8 cellular contexts compared by ENCODE assay signal in the genomic region with DNA sequence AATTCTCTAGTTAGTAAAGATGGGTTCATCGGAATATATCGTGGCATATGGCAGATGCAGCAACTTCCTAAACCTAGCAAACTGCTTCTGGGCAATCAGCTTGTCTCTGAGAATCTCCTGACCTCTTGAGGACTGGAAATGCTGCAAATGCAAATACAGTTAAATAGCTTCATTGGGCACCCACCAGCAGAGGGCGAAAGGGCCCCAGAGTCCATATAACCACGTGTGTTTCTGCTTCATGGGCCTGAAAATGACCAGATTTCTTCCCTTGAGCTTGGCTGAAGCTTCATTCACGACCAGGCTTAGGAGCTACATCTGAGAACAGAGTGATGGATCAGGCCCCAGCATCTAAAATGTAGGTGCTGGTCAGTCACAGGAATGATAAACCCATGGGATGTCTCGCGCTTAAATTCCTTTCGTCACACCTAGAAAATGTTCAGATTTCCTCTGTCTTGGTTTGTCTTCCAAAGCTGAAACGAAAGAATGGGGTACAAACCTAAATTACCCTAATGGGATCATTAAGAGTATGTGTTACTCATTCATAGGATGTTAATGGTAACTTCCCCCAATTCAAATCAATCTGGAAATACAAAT.
DNase-seq lines count a peak whose midpoint lies in the region; ATAC-seq and TF ChIP-seq lines count a peak whose summit lies in the region.

No MANE protein-coding gene starts in this region.

- DNase-seq in CMK (ENCODE audit: low read depth) (peak; percentile 5), HCT116 (ENCODE audit: low read depth, low spot score) (peak; percentile 66), PC-9 (peak in 1 of 2 experiments; percentile 35), mammary epithelial cell (peak; percentile 14), memory B cell (ENCODE audit: low spot score in 2 of 2) (peak; percentile 14 to 22), NCI-H2227 treated with DMSO at 0.1 percent for 48 hours (lab: John Stamatoyannopoulos, UW) (no peak), endothelial cell (ENCODE audit: low spot score) (no peak)

- H3K4me3 Mint-ChIP-seq in memory B cell (no peak overlapping the region), endothelial cell (ENCODE audit: unreplicated experiment) (no peak overlapping the region)

- H2AFZ ChIP-seq in HCT116 (ENCODE audit: low read depth, low read length, poor library complexity, severe bottlenecking), result peak overlapping the region; percentile 79
- no peak overlapping the region for H2AFZ ChIP-seq in PC-9
- no peak overlapping the region for H2AFZ ChIP-seq in mammary epithelial cell (ENCODE audit: low read depth, low read length)

- H4K20me1 ChIP-seq in HCT116 (ENCODE audit: insufficient read depth), result no peaks in the 10 kb centered on the region
- H4K20me1 ChIP-seq in PC-9 (ENCODE audit: insufficient read depth), result no peaks in the 10 kb centered on the region
- H4K20me1 ChIP-seq in mammary epithelial cell (ENCODE audit: insufficient read depth, low read length), result no peaks in the 10 kb centered on the region

- intact Hi-C loops in HCT116 (cut with micrococcal nuclease), result loop anchor here (1.0 to 5.0 kb wide), 5 partner anchors 90 to 597 kb away; no protein-coding TSS in a partner anchor
- intact Hi-C loops in PC-9 (cut with micrococcal nuclease; ENCODE audit: unreplicated experiment), result loop anchor here (5.0 to 10.0 kb wide), 2 partner anchors 510 to 598 kb away; no protein-coding TSS in a partner anchor
- intact Hi-C loops in mammary epithelial cell (cut with micrococcal nuclease), result loop anchor here (1.0 to 5.0 kb wide), 3 partner anchors 88 to 597 kb away; no protein-coding TSS in a partner anchor

- no peaks in the 10 kb centered on the region for H3K9me3 ChIP-seq in HCT116 (ENCODE audit: control insufficient read depth in 1 of 2, insufficient read depth in 1 of 2, low read depth in 1 of 2, low read length in 2 of 2)
- H3K9me3 ChIP-seq in PC-9 (ENCODE audit: insufficient read depth, low read depth), result no peaks in the 10 kb centered on the region
- no peaks in the 10 kb centered on the region for H3K9me3 ChIP-seq in mammary epithelial cell (replicated peaks; ENCODE audit: insufficient read depth, low read length)

- no peaks in the 10 kb centered on the region for H3K36me3 ChIP-seq in HCT116 (ENCODE audit: control insufficient read depth in 1 of 2, insufficient read depth in 2 of 2, low read length in 2 of 2)
- no peaks in the 10 kb centered on the region for H3K36me3 ChIP-seq in PC-9 (ENCODE audit: low read depth)
- no peaks in the 10 kb centered on the region for H3K36me3 ChIP-seq in mammary epithelial cell (ENCODE audit: insufficient read depth, low read length)

- ATAC-seq in HCT116, result peak; percentile 91
- ATAC-seq in memory B cell (ENCODE audit: low read depth), result peak; percentile 68
- no peak for ATAC-seq in GM21367 (IDR thresholded peaks at IDR 0.05; ENCODE audit: unreplicated experiment)

- H3K27me3 ChIP-seq in HCT116 (ENCODE audit: insufficient read depth, low read length) (peaks cover 34% of the 10 kb centered on the region), PC-9 (ENCODE audit: insufficient read depth, low read depth) (no peaks in the 10 kb centered on the region), mammary epithelial cell (ENCODE audit: insufficient read depth, low read length) (no peaks in the 10 kb centered on the region)

- CTCF ChIA-PET in HCT116 (lab: Charles Lee) (interaction anchor here (0.7 to 3.7 kb wide), 25 partner anchors 9 to 1581 kb away, joined by 3 to 39 read pairs (median 4); no protein-coding TSS in a partner anchor), PC-9 (lab: Charles Lee) (no interaction called here), mammary epithelial cell (lab: Charles Lee; ENCODE audit: low non-redundant PET) (interaction anchor here (0.6 to 0.7 kb wide), 2 partner anchors 605 to 700 kb away, joined by 3 read pairs; no protein-coding TSS in a partner anchor)

- H3K27ac ChIP-seq in HCT116 (ENCODE audit: low read depth, low read length) (no peak overlapping the region), PC-9 (no peak overlapping the region), mammary epithelial cell (ENCODE audit: insufficient read depth, low read depth, low read length) (no peak overlapping the region)

- dilution Hi-C loops in mammary epithelial cell (cut with HindIII; ENCODE audit: low sequenced_read_pairs), result loop anchor here (10.0 kb wide), 1 partner anchor 590 kb away; no protein-coding TSS in a partner anchor

- H3K36me3 Mint-ChIP-seq in memory B cell (no peaks in the 10 kb centered on the region), endothelial cell (ENCODE audit: low read depth, unreplicated experiment) (peaks cover 15% of the 10 kb centered on the region)

- no peaks in the 10 kb centered on the region for H3K27me3 Mint-ChIP-seq in memory B cell
- H3K27me3 Mint-ChIP-seq in endothelial cell (ENCODE audit: unreplicated experiment), result peaks cover 3% of the 10 kb centered on the region

- H3K9me3 Mint-ChIP-seq in memory B cell, result no peaks in the 10 kb centered on the region
- peaks cover 41% of the 10 kb centered on the region for H3K9me3 Mint-ChIP-seq in endothelial cell (ENCODE audit: unreplicated experiment)

- H3K9ac ChIP-seq in HCT116 (ENCODE audit: low read length) (no peak overlapping the region), mammary epithelial cell (ENCODE audit: insufficient read depth, low read length) (no peak overlapping the region)

- RAD21 ChIA-PET in HCT116 (lab: Charles Lee; ENCODE audit: low non-redundant PET in 1 of 2, low total read pairs in 2 of 2, uncharacterized antibody in 2 of 2, unreplicated experiment in 2 of 2), result interaction anchor here (0.6 to 0.9 kb wide), 4 partner anchors 12 to 597 kb away, joined by 3 to 6 read pairs (median 4); no protein-coding TSS in a partner anchor

- 56% methylated on average over 9 of the region's 9 CpGs for WGBS in mammary epithelial cell (ENCODE audit: low coverage, missing lambda C conversion rate)

- no peak for TF ChIP-seq POLR2A in HCT116 (IDR thresholded peaks at IDR 0.05; ENCODE audit: borderline replicate concordance, extremely low read depth, insufficient read depth, insufficient read length)

- H3K9me2 ChIP-seq in HCT116 (ENCODE audit: insufficient read depth) (no peaks in the 10 kb centered on the region), PC-9 (ENCODE audit: insufficient read depth) (no peaks in the 10 kb centered on the region)

- TF ChIP-seq CTCF in HCT116 (IDR thresholded peaks at IDR 0.05 in 2 of 3, conservative IDR thresholded peaks at IDR 0.05 in 1 of 3; ENCODE audit: borderline replicate concordance in 1 of 3, insufficient read depth in 1 of 3, low read depth in 2 of 3, low read length in 2 of 3) (peak; percentile 77 to 87 (median 79)), PC-9 (conservative IDR thresholded peaks at IDR 0.05) (peak; percentile 70), mammary epithelial cell (conservative IDR thresholded peaks at IDR 0.05 in 1 of 2, IDR thresholded peaks at IDR 0.05 in 1 of 2; ENCODE audit: extremely low read depth in 1 of 2, insufficient read depth in 1 of 2, low read depth in 1 of 2, low read length in 2 of 2) (peak; percentile 39 to 48), endothelial cell (IDR thresholded peaks at IDR 0.05; ENCODE audit: unreplicated experiment) (no peak)

- H3K4me3 ChIP-seq in HCT116 (replicated peaks in 1 of 2; ENCODE audit: low read depth in 1 of 2, low read length in 2 of 2) (no peak overlapping the region), PC-9 (no peak overlapping the region), mammary epithelial cell (replicated peaks in 1 of 3; ENCODE audit: insufficient read depth in 1 of 3, low read depth in 2 of 3, low read length in 3 of 3) (no peak overlapping the region)

- H3K4me1 ChIP-seq in HCT116 (ENCODE audit: control insufficient read depth in 1 of 2, insufficient read depth in 2 of 2, low read length in 2 of 2) (no peaks in the 10 kb centered on the region), PC-9 (replicated peaks; ENCODE audit: insufficient read depth) (no peaks in the 10 kb centered on the region), mammary epithelial cell (ENCODE audit: insufficient read depth, low read length) (no peaks in the 10 kb centered on the region)

- in situ Hi-C loops in mammary epithelial cell (cut with MboI; ENCODE audit: low sequenced_read_pairs in 2 of 2), result no loop called here

- H3K79me2 ChIP-seq in HCT116 (ENCODE audit: insufficient read depth, low read length), result no peaks in the 10 kb centered on the region
- no peaks in the 10 kb centered on the region for H3K79me2 ChIP-seq in PC-9 (ENCODE audit: low read depth)
- no peaks in the 10 kb centered on the region for H3K79me2 ChIP-seq in mammary epithelial cell (ENCODE audit: insufficient read depth, low read length)

- H3F3A ChIP-seq in PC-9 (ENCODE audit: insufficient read depth, low read depth), result no peaks in the 10 kb centered on the region

- POLR2A ChIA-PET in HCT116 (lab: Charles Lee), result interaction anchor here (1.1 kb wide), 1 partner anchor 12 kb away, joined by 4 read pairs; no protein-coding TSS in a partner anchor
- POLR2A ChIA-PET in PC-9 (lab: Charles Lee; ENCODE audit: unreplicated experiment), result no interaction called here

- BruUV-seq in HCT116 (replicated peaks; lab: Mats Ljungman, UMichigan) (no TSS peak), PC-9 (replicated peaks; lab: Mats Ljungman, UMichigan) (no TSS peak), mammary epithelial cell (replicated peaks; lab: Mats Ljungman, UMichigan) (no TSS peak)

- H3K27ac Mint-ChIP-seq in memory B cell, result no peak overlapping the region
- no peak overlapping the region for H3K27ac Mint-ChIP-seq in endothelial cell (ENCODE audit: unreplicated experiment)

- H3K4me2 ChIP-seq in HCT116 (ENCODE audit: low read length) (no peak overlapping the region), PC-9 (no peak overlapping the region), mammary epithelial cell (ENCODE audit: insufficient read depth, low read depth, low read length) (no peak overlapping the region)

- H3K4me1 Mint-ChIP-seq in memory B cell, result peaks cover 5% of the 10 kb centered on the region
- H3K4me1 Mint-ChIP-seq in endothelial cell (ENCODE audit: unreplicated experiment), result no peaks in the 10 kb centered on the region

- TF ChIP-seq RAD21 in HCT116 (IDR thresholded peaks at IDR 0.05; ENCODE audit: low read depth), result peak; percentile 75

TF ChIP-seq in HCT116, 20 proteins besides CTCF, POLR2A, EP300 and RAD21:
- no peak for TF ChIP-seq CEBPB (IDR thresholded peaks at IDR 0.05; ENCODE audit: low read depth)
- peak; percentile 81 for TF ChIP-seq MAX (IDR thresholded peaks at IDR 0.05)
TF ChIP-seq in HCT116: peak in this region for 1.

Comparison
In these comparisons a context has a peak if more than half of its experiments do, and no peak if none do; other contexts are left out.
1. DNase-seq: peak in CMK (single experiment), HCT116 (single experiment), mammary epithelial cell (single experiment) and memory B cell (2 of 2); none in NCI-H2227 treated with DMSO at 0.1 percent for 48 hours (single experiment) and endothelial cell (single experiment).